8 cellular contexts compared by ENCODE assay signal in genomic region chr16:28981517-28981916, GRCh38. TPM values are rescaled to one million over a fixed set of nuclear protein-coding genes. Genes with fewer than 3 reads are reported as not detected.
DNase-seq lines count a peak whose midpoint lies in the region; ATAC-seq and TF ChIP-seq lines count a peak whose summit lies in the region.

No MANE protein-coding gene starts in this region.

- no peak overlapping the region for H3K9ac ChIP-seq in SK-N-MC (ENCODE audit: insufficient read length)

- H3K4me3 ChIP-seq in breast epithelium (no peak overlapping the region), SK-N-MC (no peak overlapping the region), fibroblast of the aortic adventitia (ENCODE audit: low read depth, low read length) (no peak overlapping the region), upper lobe of left lung (no peak overlapping the region)

- TF ChIP-seq CTCF in MCF 10A (IDR thresholded peaks at IDR 0.05; ENCODE audit: unreplicated experiment), result peak; percentile 74
- no peak for TF ChIP-seq CTCF in breast epithelium (IDR thresholded peaks at IDR 0.05)
- peak; percentile 78 for TF ChIP-seq CTCF in fibroblast of the aortic adventitia (IDR thresholded peaks at IDR 0.05; ENCODE audit: insufficient read depth, low read length)
- TF ChIP-seq CTCF in upper lobe of left lung (IDR thresholded peaks at IDR 0.05), result peak; percentile 13 to 45 (median 26)

- H3K4me1 ChIP-seq in breast epithelium (no peaks in the 10 kb centered on the region), upper lobe of left lung (peaks cover 3 to 25% (median 8%) of the 10 kb centered on the region in 4 donors)

- H3K36me3 Mint-ChIP-seq in MCF 10A (ENCODE audit: insufficient read depth, unreplicated experiment), result peaks cover 21% of the 10 kb centered on the region

- no peak overlapping the region for H3K27ac Mint-ChIP-seq in MCF 10A (ENCODE audit: low read depth, unreplicated experiment)

- intact Hi-C loops in MCF 10A (cut with micrococcal nuclease) (no loop called here), breast epithelium (cut with DNase I; ENCODE audit: low total_unique reads) (no loop called here)

- TF ChIP-seq EP300 in upper lobe of left lung (IDR thresholded peaks at IDR 0.05), result no peak

- peaks cover 6% of the 10 kb centered on the region for H3K4me1 Mint-ChIP-seq in MCF 10A (ENCODE audit: insufficient read depth, unreplicated experiment)

- no peaks in the 10 kb centered on the region for H3K9me3 Mint-ChIP-seq in MCF 10A (ENCODE audit: unreplicated experiment)

- no TSS peak for BruUV-seq in MCF 10A (replicated peaks; lab: Mats Ljungman, UMichigan)

- H3K27me3 ChIP-seq in breast epithelium, result no peaks in the 10 kb centered on the region
- H3K27me3 ChIP-seq in upper lobe of left lung, result no peaks in the 10 kb centered on the region

- H3K4me3 Mint-ChIP-seq in MCF 10A (ENCODE audit: unreplicated experiment), result no peak overlapping the region

- POLR2A ChIA-PET in MCF 10A (lab: Yijun Ruan, JAX), result no interaction called here

- H3K27ac ChIP-seq in breast epithelium (no peak overlapping the region), SK-N-MC (no peak overlapping the region), upper lobe of left lung (no peak overlapping the region)

- H3K9me3 ChIP-seq in breast epithelium (peaks cover 0 to 2% of the 10 kb centered on the region in 2 donors), SK-N-MC (ENCODE audit: low read depth, low read length) (no peaks in the 10 kb centered on the region), upper lobe of left lung (peaks cover 0 to 4% (median 1%) of the 10 kb centered on the region in 4 donors)

- CTCF ChIA-PET in MCF 10A (lab: Yijun Ruan, JAX), result interaction anchor here (1.2 kb wide), 1 partner anchor 10 kb away, joined by 4 read pairs; no protein-coding TSS in a partner anchor

- WGBS in upper lobe of left lung, 2 donors, result 83 to 91% methylated on average over 9 to 11 of the region's 12 CpGs

- peak; percentile 11 for DNase-seq in MCF 10A (ENCODE audit: unreplicated experiment)
- no peak for DNase-seq in breast epithelium (ENCODE audit: low spot score in 2 of 2)
- DNase-seq in SK-N-MC (ENCODE audit: low read depth, low spot score), result peak; percentile 5
- DNase-seq in fibroblast of the aortic adventitia (ENCODE audit: low read depth), result no peak
- no peak for DNase-seq in upper lobe of left lung
- no peak for DNase-seq in NCI-H748 treated with DMSO at 0.1 percent for 48 hours (lab: John Stamatoyannopoulos, UW)
- no peak for DNase-seq in activated CD4-positive, CD25-positive, alpha-beta regulatory T cell (lab: John Stamatoyannopoulos, UW)
- no peak for DNase-seq in NCI-H2171 (lab: John Stamatoyannopoulos, UW)

- peaks cover 14% of the 10 kb centered on the region for H3K36me3 ChIP-seq in breast epithelium
- no peaks in the 10 kb centered on the region; the same call in 1 of the 2 replicates for H3K36me3 ChIP-seq in SK-N-MC (ENCODE audit: insufficient read depth, low read length)
- peaks cover 5 to 83% (median 68%) of the 10 kb centered on the region in 4 donors for H3K36me3 ChIP-seq in upper lobe of left lung

- no peaks in the 10 kb centered on the region for H3K27me3 Mint-ChIP-seq in MCF 10A (ENCODE audit: insufficient read depth, unreplicated experiment)

- ATAC-seq in upper lobe of left lung (ENCODE audit: low FRiP score in 2 of 2), result no peak

- TF ChIP-seq POLR2A in breast epithelium (IDR thresholded peaks at IDR 0.05) (no peak), upper lobe of left lung (IDR thresholded peaks at IDR 0.05) (no peak)

RNA-seq across cellular contexts. Expression of gene LAT, which starts 3.3 kb away (rescaled TPM):
- total RNA-seq in MCF 10A (2022), result 4.4 and 4.8 TPM in 2 replicates
- total RNA-seq in breast epithelium, result 1 to 10 TPM; 4.0 to 8.2 (median 4.3) TPM
- 1.1 and 1.9 TPM in 2 replicates for total RNA-seq in fibroblast of the aortic adventitia (ENCODE audit: low replicate concordance)
- 10 to 100 TPM in 4 of 6 donors, 1 to 10 TPM in 2; 3.5 to 70.2 (median 17.5) TPM for total RNA-seq in upper lobe of left lung

RNA-seq across cellular contexts. Expression of gene SPNS1, which starts 6.9 kb away (rescaled TPM):
- 25.2 and 36.8 TPM in 2 replicates for total RNA-seq in MCF 10A (2022)
- 10 to 100 TPM; 15.1 to 19.5 (median 17.8) TPM for total RNA-seq in breast epithelium
- 27.1 and 85.8 TPM in 2 replicates for total RNA-seq in fibroblast of the aortic adventitia (ENCODE audit: low replicate concordance)
- total RNA-seq in upper lobe of left lung, result 10 to 100 TPM; 23.4 to 84.7 (median 68.7) TPM

RNA-seq across cellular contexts. Expression of gene NFATC2IP, which starts 30.8 kb away (rescaled TPM):
- total RNA-seq in MCF 10A (2022) (39.5 and 41.3 TPM in 2 replicates), breast epithelium (10 to 100 TPM; 23.2 to 38.1 (median 27.9) TPM), fibroblast of the aortic adventitia (ENCODE audit: low replicate concordance) (22.1 and 59.2 TPM in 2 replicates), upper lobe of left lung (10 to 100 TPM; 24.6 to 62.9 (median 34.9) TPM)

RNA-seq across cellular contexts. Expression of gene CD19, which starts 49.7 kb away (rescaled TPM):
- total RNA-seq in MCF 10A (2022), result not detected in 2 replicates
- not detected for total RNA-seq in breast epithelium
- total RNA-seq in fibroblast of the aortic adventitia (ENCODE audit: low replicate concordance), result 0.33 TPM in 1 of 2 replicates, not detected in the other
- 1 to 10 TPM in 2 of 6 donors, under 1 TPM in 3, not detected in 1; 0.46 to 1.4 (median 0.89) TPM for total RNA-seq in upper lobe of left lung

RNA-seq across cellular contexts. Expression of gene RABEP2, which starts 56.5 kb away (rescaled TPM):
- total RNA-seq in MCF 10A (2022), result 10.7 and 17.8 TPM in 2 replicates
- total RNA-seq in breast epithelium, result 10 to 100 TPM; 14.2 to 35.1 (median 25.6) TPM
- 27.4 and 30.4 TPM in 2 replicates for total RNA-seq in fibroblast of the aortic adventitia (ENCODE audit: low replicate concordance)
- 100 to 1,000 TPM in 1 of 6 donors, 10 to 100 TPM in 5; 25.6 to 115 (median 33.0) TPM for total RNA-seq in upper lobe of left lung

Comparison
In these comparisons a context has a peak if more than half of its experiments do, and no peak if none do; other contexts are left out.
1. DNase-seq: peak in MCF 10A (single experiment) and SK-N-MC (single experiment); none in breast epithelium (0 of 2), fibroblast of the aortic adventitia (single experiment), upper lobe of left lung (0 of 2), NCI-H748 treated with DMSO at 0.1 percent for 48 hours (single experiment), activated CD4-positive, CD25-positive, alpha-beta regulatory T cell (0 of 4) and NCI-H2171 (single experiment).
2. CTCF ChIP-seq: peak in MCF 10A (single experiment), fibroblast of the aortic adventitia (single experiment) and upper lobe of left lung (6 of 6); none in breast epithelium (0 of 3).